8 cellular contexts compared by ENCODE assay signal in the genomic region with DNA sequence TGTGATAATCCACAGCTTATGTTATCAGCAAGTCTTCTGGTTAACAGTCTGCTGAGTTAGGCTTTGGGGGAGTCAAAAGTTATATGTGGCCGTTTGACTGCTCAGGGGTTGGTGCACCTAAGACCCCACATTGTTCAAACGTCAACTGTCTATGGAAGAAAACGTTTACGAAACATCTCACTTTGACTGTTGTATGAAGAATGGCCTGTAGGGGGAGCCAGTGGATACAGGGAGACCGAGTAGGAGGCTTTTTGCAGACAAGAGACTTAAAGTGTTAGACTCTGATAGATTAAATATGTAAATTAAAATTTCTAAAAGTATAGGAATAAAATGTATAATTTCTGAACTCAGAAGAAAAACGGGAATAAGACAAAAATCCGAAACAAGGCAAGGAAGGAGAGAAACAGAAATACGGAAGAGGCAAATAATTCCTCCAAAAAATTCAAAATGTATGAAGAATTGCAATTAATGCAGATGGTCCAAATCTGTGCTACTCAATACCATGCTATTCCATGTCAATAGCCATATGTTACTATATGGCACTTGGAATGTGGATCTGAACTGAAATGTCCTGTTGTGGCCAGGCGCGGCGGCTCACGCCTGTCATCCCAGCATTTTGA. TPM values are rescaled to one million over a fixed set of nuclear protein-coding genes. Genes with fewer than 3 reads are reported as not detected.
DNase-seq lines count a peak whose midpoint lies in the region; ATAC-seq, FAIRE-seq and TF ChIP-seq lines count a peak whose summit lies in the region.

No MANE protein-coding gene starts in this region.

- 0 out of 2 replicates have a peak overlapping the region, but pooled peaks have one; percentile 59 for H3K4me3 ChIP-seq in OCI-LY3 (ENCODE audit: low read length)
- no peak overlapping the region for H3K4me3 ChIP-seq in esophagus squamous epithelium

- H3K4me2 ChIP-seq in OCI-LY3 (ENCODE audit: low read length) = peak overlapping the region; percentile 63

- no peak overlapping the region for H2AFZ ChIP-seq in OCI-LY3 (ENCODE audit: low read depth, low read length)

- H4K20me1 ChIP-seq in OCI-LY3 (ENCODE audit: insufficient read depth, low read length) = no peaks in the 10 kb centered on the region

- H3K27me3 Mint-ChIP-seq in natural killer cell treated with Interleukin-12 subunit alpha and Interleukin-12 subunit beta and Interleukin-15 and Interleukin-18, amount 100 ng/mL, for 72 hours = peaks cover 5 to 15% of the 10 kb centered on the region in 2 donors

- FAIRE-seq in HTR-8/SVneo (lab: Jason Lieb, UNC) = no peak

- H3K9me3 ChIP-seq in OCI-LY3 (ENCODE audit: insufficient read depth, low read length) (peaks cover 14% of the 10 kb centered on the region; the same call in 1 of the 2 replicates), esophagus squamous epithelium (no peaks in the 10 kb centered on the region)

- H3K27me3 ChIP-seq in OCI-LY3 (ENCODE audit: low read depth, low read length) (peaks cover 5% of the 10 kb centered on the region), esophagus squamous epithelium (peaks cover 0 to 6% (median 0%) of the 10 kb centered on the region in 4 donors)

- H3K4me1 ChIP-seq in OCI-LY3 (ENCODE audit: low read length) (peaks cover 31% of the 10 kb centered on the region), esophagus squamous epithelium (no peaks in the 10 kb centered on the region)

- H3K9me3 Mint-ChIP-seq in natural killer cell treated with Interleukin-12 subunit alpha and Interleukin-12 subunit beta and Interleukin-15 and Interleukin-18, amount 100 ng/mL, for 72 hours = no peaks in the 10 kb centered on the region

- peak overlapping the region; percentile 11 to 42 for H3K27ac Mint-ChIP-seq in natural killer cell treated with Interleukin-12 subunit alpha and Interleukin-12 subunit beta and Interleukin-15 and Interleukin-18, amount 100 ng/mL, for 72 hours

- H3K4me3 Mint-ChIP-seq in natural killer cell treated with Interleukin-12 subunit alpha and Interleukin-12 subunit beta and Interleukin-15 and Interleukin-18, amount 100 ng/mL, for 72 hours = no peak overlapping the region

- DNase-seq in COR-L47 (lab: John Stamatoyannopoulos, UW) = peak; percentile 25
- peak; percentile 62 for DNase-seq in HTR-8/SVneo (ENCODE audit: insufficient read length, low spot score)
- DNase-seq in activated T-cell treated with anti-CD3 and anti-CD28 coated beads for 1 hour (ENCODE audit: low read depth) = peak; percentile 80
- peak; percentile 13 for DNase-seq in esophagus squamous epithelium (lab: John Stamatoyannopoulos, UW)
- DNase-seq in natural killer cell treated with Interleukin-12 subunit alpha and Interleukin-12 subunit beta and Interleukin-15 and Interleukin-18, amount 100 ng/mL, for 72 hours (ENCODE audit: low spot score) = peak; percentile 92
- DNase-seq in stimulated activated naive CD8-positive, alpha-beta T cell treated with anti-CD3 and anti-CD28 coated beads, Interleukin-15, Interleukin-2, amounts not matched to agents 100 U/mL and 50 U/mL, for 24 hours = peak; percentile 88
- no peak for DNase-seq in cortex of kidney (lab: John Stamatoyannopoulos, UW)

- intact Hi-C loops in esophagus squamous epithelium (cut with DNase I) = loop anchor here (5.0 kb wide), 2 partner anchors 115 to 230 kb away; no protein-coding TSS in a partner anchor

- H3K4me1 Mint-ChIP-seq in natural killer cell treated with Interleukin-12 subunit alpha and Interleukin-12 subunit beta and Interleukin-15 and Interleukin-18, amount 100 ng/mL, for 72 hours (ENCODE audit: low read depth in 2 of 2) = peaks cover 15 to 17% of the 10 kb centered on the region in 2 donors

- peak; percentile 89 for TF ChIP-seq CTCF in OCI-LY3 (IDR thresholded peaks at IDR 0.05; ENCODE audit: low read depth, low read length)
- TF ChIP-seq CTCF in esophagus squamous epithelium (IDR thresholded peaks at IDR 0.05) = peak; percentile 55 to 87 (median 86)

- ATAC-seq in natural killer cell treated with Interleukin-12 subunit alpha and Interleukin-12 subunit beta and Interleukin-15 and Interleukin-18, amount 100 ng/mL, for 72 hours = peak; percentile 68 to 72
- peak; percentile 77 for ATAC-seq in stimulated activated naive CD8-positive, alpha-beta T cell treated with anti-CD3 and anti-CD28 coated beads, Interleukin-15, Interleukin-2, amounts not matched to agents 100 U/mL and 50 U/mL, for 24 hours

- WGBS in esophagus squamous epithelium, 2 donors = 37 to 38% methylated on average over 12 of the region's 12 CpGs

- H3K79me2 ChIP-seq in OCI-LY3 (ENCODE audit: low read length) = no peaks in the 10 kb centered on the region

- no peak overlapping the region for H3K27ac ChIP-seq in OCI-LY3 (ENCODE audit: low read length)
- H3K27ac ChIP-seq in esophagus squamous epithelium = no peak overlapping the region

- H3K36me3 ChIP-seq in OCI-LY3 (replicated peaks; ENCODE audit: low read depth, low read length) (no peaks in the 10 kb centered on the region), esophagus squamous epithelium (no peaks in the 10 kb centered on the region)

- H3K36me3 Mint-ChIP-seq in natural killer cell treated with Interleukin-12 subunit alpha and Interleukin-12 subunit beta and Interleukin-15 and Interleukin-18, amount 100 ng/mL, for 72 hours = no peaks in the 10 kb centered on the region

- no peak for TF ChIP-seq POLR2A in esophagus squamous epithelium (IDR thresholded peaks at IDR 0.05)

- H3K9ac ChIP-seq in OCI-LY3 (ENCODE audit: low read length) = no peak overlapping the region

RNA-seq across cellular contexts. Expression of gene TNFSF14, which starts 37.8 kb away (rescaled TPM):
- 1 to 10 TPM in 2 of 4 donors, under 1 TPM in 2; 0.09 to 1.3 (median 0.86) TPM for total RNA-seq in esophagus squamous epithelium
- total RNA-seq in natural killer cell treated with Interleukin-12 subunit alpha and Interleukin-12 subunit beta and Interleukin-15 and Interleukin-18, amount 100 ng/mL, for 72 hours = 10 to 100 TPM in 1 of 2 donors, 1 to 10 TPM in 1; 4.5 to 11.3 TPM

RNA-seq across cellular contexts. Expression of gene CD70, which starts 41.2 kb away (rescaled TPM):
- 1 to 10 TPM in 1 of 4 donors, not detected in 3; 4.0 TPM for total RNA-seq in esophagus squamous epithelium
- 10 to 100 TPM; 10.6 to 26.1 TPM for total RNA-seq in natural killer cell treated with Interleukin-12 subunit alpha and Interleukin-12 subunit beta and Interleukin-15 and Interleukin-18, amount 100 ng/mL, for 72 hours
